In the genomic region with DNA sequence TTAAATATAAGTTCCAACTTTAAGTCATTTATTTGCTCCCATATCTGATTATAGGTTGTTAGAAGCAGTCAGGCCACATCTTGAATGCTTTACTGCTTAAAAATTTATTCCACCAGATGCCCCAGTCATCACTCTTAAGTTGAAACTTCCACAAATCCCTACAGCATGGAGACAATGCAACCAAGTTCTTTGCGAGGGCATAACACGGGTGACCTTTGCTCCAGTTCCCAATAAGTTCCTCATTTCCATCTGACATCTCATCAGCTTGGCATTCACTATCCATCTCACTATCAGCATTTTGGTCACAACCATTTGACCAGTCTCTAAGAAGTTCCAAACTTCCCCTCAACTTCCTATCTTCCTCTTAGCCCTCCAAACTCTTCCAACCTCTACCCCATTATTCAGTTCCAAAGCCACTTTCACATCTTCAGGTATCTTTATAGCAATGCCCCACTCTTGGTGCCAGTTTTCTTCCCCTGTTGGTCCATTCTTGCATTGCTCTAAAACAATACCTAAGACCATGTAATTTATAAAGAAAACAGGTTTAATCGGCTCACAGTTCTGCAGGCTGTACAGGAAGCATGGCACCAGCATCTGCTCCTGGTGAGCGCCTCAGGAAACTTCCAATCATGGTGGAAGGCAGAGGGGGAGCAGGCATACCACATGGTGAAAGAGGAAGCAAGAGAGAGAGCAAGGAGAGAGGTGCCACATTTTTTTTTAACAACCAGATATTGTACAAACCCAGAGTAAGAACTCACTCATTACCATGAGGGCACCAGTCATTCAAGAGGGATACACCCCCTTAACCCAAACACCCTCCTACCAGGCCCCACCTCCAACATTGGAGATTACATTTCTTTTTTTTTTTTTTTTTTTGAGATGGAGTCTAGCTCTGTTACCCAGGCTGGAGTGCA, we compare ENCODE assay signal across 33 cellular contexts. TPM values are rescaled to one million over a fixed set of nuclear protein-coding genes. Genes with fewer than 3 reads are reported as not detected.
DNase-seq lines count a peak whose midpoint lies in the region; ATAC-seq, FAIRE-seq and TF ChIP-seq lines count a peak whose summit lies in the region.
"Had no signal": no experiment of that assay in that cellular context is flagged by ENCODE, and none has a peak within 500 bp of the region (broad histone marks: within the 10 kb centered on the region; RNA-seq: fewer than 3 reads in every experiment).

No MANE protein-coding gene starts in this region.

- H3K27ac Mint-ChIP-seq in effector memory CD8-positive, alpha-beta T cell: no peak overlapping the region
- H3K27ac Mint-ChIP-seq: activated CD8-positive, alpha-beta T cell treated with anti-CD3 and anti-CD28 coated beads for 36 hours; activated naive CD4-positive, alpha-beta T cell treated with anti-CD3 and anti-CD28 coated beads, Interleukin-2, amount 50 U/mL, for 72 hours; B cell; endodermal cell; stimulated activated naive CD8-positive, alpha-beta T cell treated with anti-CD3 and anti-CD28 coated beads, Interleukin-15, Interleukin-2, amounts not matched to agents 100 ng/mL and 50 ng/mL, for 24 hours had no signal

- ATAC-seq in A549: no peak
- no peak for ATAC-seq in HCT116
- no peak for ATAC-seq in effector memory CD8-positive, alpha-beta T cell (replicated peaks)
- ATAC-seq: activated CD8-positive, alpha-beta T cell treated with anti-CD3 and anti-CD28 coated beads for 36 hours; activated naive CD4-positive, alpha-beta T cell treated with anti-CD3 and anti-CD28 coated beads, Interleukin-2, amount 50 U/mL, for 72 hours; esophagus mucosa; naive thymus-derived CD4-positive, alpha-beta T cell had no signal

- peaks cover 0 to 29% of the 10 kb centered on the region in 2 donors for H3K27me3 Mint-ChIP-seq in effector memory CD8-positive, alpha-beta T cell
- H3K27me3 Mint-ChIP-seq: activated CD8-positive, alpha-beta T cell treated with anti-CD3 and anti-CD28 coated beads for 36 hours; B cell; stimulated activated naive CD8-positive, alpha-beta T cell treated with anti-CD3 and anti-CD28 coated beads, Interleukin-15, Interleukin-2, amounts not matched to agents 100 ng/mL and 50 ng/mL, for 24 hours had no signal

- RAD21 ChIA-PET in HCT116 (lab: Charles Lee; ENCODE audit: low non-redundant PET in 1 of 2, low total read pairs in 2 of 2, uncharacterized antibody in 2 of 2, unreplicated experiment in 2 of 2): no interaction called here

- H3K4me1 ChIP-seq in A549 (peaks cover 45% of the 10 kb centered on the region), HCT116 (ENCODE audit: control insufficient read depth in 1 of 2, insufficient read depth in 2 of 2, low read length in 2 of 2) (peaks cover 0 to 57% of the 10 kb centered on the region in 2 experiments; a peak in 2 of 4 replicates), breast epithelium (no peaks in the 10 kb centered on the region)
- H3K4me1 ChIP-seq: prostate gland had no signal

- TF ChIP-seq CTCF in A549 (IDR thresholded peaks at IDR 0.05): no peak
- no peak for TF ChIP-seq CTCF in HCT116 (IDR thresholded peaks at IDR 0.05 in 2 of 3, conservative IDR thresholded peaks at IDR 0.05 in 1 of 3; ENCODE audit: borderline replicate concordance in 1 of 3, insufficient read depth in 1 of 3, low read depth in 2 of 3, low read length in 2 of 3)
- TF ChIP-seq CTCF in fibroblast of mammary gland (conservative IDR thresholded peaks at IDR 0.05; ENCODE audit: control insufficient read depth, insufficient read depth, low read depth, low read length): no peak
- no peak for TF ChIP-seq CTCF in breast epithelium (IDR thresholded peaks at IDR 0.05)

- POLR2A ChIA-PET in A549 (lab: Yijun Ruan, JAX) (no interaction called here), HCT116 (lab: Charles Lee) (interaction anchor here (0.6 kb wide), 1 partner anchor 16 kb away, joined by 3 read pairs; a partner anchor contains a TSS)

- BruUV-seq in HCT116 (replicated peaks; lab: Mats Ljungman, UMichigan): no TSS peak

- no peaks in the 10 kb centered on the region for H3K9me2 ChIP-seq in HCT116 (ENCODE audit: insufficient read depth)

- TF ChIP-seq POLR2A in A549 (IDR thresholded peaks at IDR 0.05; ENCODE audit: low read length): no peak
- TF ChIP-seq POLR2A in HCT116 (IDR thresholded peaks at IDR 0.05; ENCODE audit: borderline replicate concordance, extremely low read depth, insufficient read depth, insufficient read length): no peak
- TF ChIP-seq POLR2A in breast epithelium (IDR thresholded peaks at IDR 0.05): no peak

- H3K4me2 ChIP-seq in A549 (peak overlapping the region; percentile 35), HCT116 (ENCODE audit: low read length) (peak overlapping the region; percentile 32)

- H3K27ac ChIP-seq in A549 (peak overlapping the region in 1 of 2 experiments; percentile 35; a peak in 1 of 6 replicates), HCT116 (ENCODE audit: low read depth, low read length) (no peak overlapping the region), breast epithelium (no peak overlapping the region)
- H3K27ac ChIP-seq: Peyer's patch, prostate gland, thoracic aorta, uterus had no signal

- CTCF ChIA-PET in A549 (lab: Yijun Ruan, JAX): interaction anchor here (1.1 to 3.8 kb wide), 3 partner anchors 9 to 19 kb away, joined by 3 to 20 read pairs (median 9); no protein-coding TSS in a partner anchor
- CTCF ChIA-PET in HCT116 (lab: Charles Lee): interaction anchor here (2.2 kb wide), 1 partner anchor 15 kb away, joined by 7 read pairs; no protein-coding TSS in a partner anchor

- H3K4me3 ChIP-seq in A549 (no peak overlapping the region), HCT116 (replicated peaks in 1 of 2; ENCODE audit: low read depth in 1 of 2, low read length in 2 of 2) (no peak overlapping the region), fibroblast of mammary gland (ENCODE audit: control insufficient read depth, low read depth, low read length) (no peak overlapping the region), breast epithelium (no peak overlapping the region)
- H3K4me3 ChIP-seq: Peyer's patch, prostate gland, thoracic aorta, uterus had no signal

- H3K27me3 ChIP-seq in HCT116 (ENCODE audit: insufficient read depth, low read length) (no peaks in the 10 kb centered on the region), breast epithelium (no peaks in the 10 kb centered on the region)
- H3K27me3 ChIP-seq: Peyer's patch, uterus had no signal

- no peak for TF ChIP-seq EP300 in A549 (IDR thresholded peaks at IDR 0.05)

- DNase-seq in A549 (ENCODE audit: low read depth in 1 of 2, low spot score in 1 of 2): no peak
- DNase-seq in HCT116 (ENCODE audit: low read depth, low spot score): no peak
- peak; percentile 67 for DNase-seq in MV-4-11 (lab: John Stamatoyannopoulos, UW)
- peak; percentile 34 for DNase-seq in fibroblast of mammary gland (ENCODE audit: low read depth)
- no peak for DNase-seq in effector memory CD8-positive, alpha-beta T cell
- no peak for DNase-seq in NCI-H1436 (lab: John Stamatoyannopoulos, UW)
- DNase-seq in breast epithelium (ENCODE audit: low spot score in 2 of 2): no peak
- no peak for DNase-seq in OCI-M2 (lab: John Stamatoyannopoulos, UW; ENCODE audit: unreplicated experiment)
- DNase-seq: activated CD8-positive, alpha-beta T cell treated with anti-CD3 and anti-CD28 coated beads for 36 hours; aorta; CD8-positive, alpha-beta memory T cell; cortex of kidney; endodermal cell; midbrain; naive thymus-derived CD4-positive, alpha-beta T cell; NCI-H1092 treated with DMSO at 0.1 percent for 48 hours; NCI-H187 treated with DMSO at 0.1 percent for 48 hours; NCI-H2171 treated with DMSO at 0.1 percent for 48 hours; NCI-H524; nucleus accumbens; Peyer's patch; T-helper 1 cell; uterus had no signal

- no peaks in the 10 kb centered on the region for H3K79me2 ChIP-seq in HCT116 (ENCODE audit: insufficient read depth, low read length)

- H4K20me1 ChIP-seq in HCT116 (ENCODE audit: insufficient read depth): no peaks in the 10 kb centered on the region

- no peak overlapping the region for H2AFZ ChIP-seq in HCT116 (ENCODE audit: low read depth, low read length, poor library complexity, severe bottlenecking)

- no peaks in the 10 kb centered on the region for H3K9me3 Mint-ChIP-seq in effector memory CD8-positive, alpha-beta T cell
- H3K9me3 Mint-ChIP-seq: stimulated activated naive CD8-positive, alpha-beta T cell treated with anti-CD3 and anti-CD28 coated beads, Interleukin-15, Interleukin-2, amounts not matched to agents 100 ng/mL and 50 ng/mL, for 24 hours had no signal

- no peaks in the 10 kb centered on the region for H3K4me1 Mint-ChIP-seq in effector memory CD8-positive, alpha-beta T cell (ENCODE audit: low read depth in 2 of 2)
- H3K4me1 Mint-ChIP-seq: CD8-positive, alpha-beta memory T cell; endodermal cell had no signal

- H3K9ac ChIP-seq in HCT116 (ENCODE audit: low read length): no peak overlapping the region

- no peak for TF ChIP-seq RAD21 in A549 (conservative IDR thresholded peaks at IDR 0.05 in 1 of 2, IDR thresholded peaks at IDR 0.05 in 1 of 2)
- no peak for TF ChIP-seq RAD21 in HCT116 (IDR thresholded peaks at IDR 0.05; ENCODE audit: low read depth)

- no peaks in the 10 kb centered on the region for H3K9me3 ChIP-seq in A549
- H3K9me3 ChIP-seq in HCT116 (ENCODE audit: control insufficient read depth in 1 of 2, insufficient read depth in 1 of 2, low read depth in 1 of 2, low read length in 2 of 2): no peaks in the 10 kb centered on the region
- no peaks in the 10 kb centered on the region for H3K9me3 ChIP-seq in breast epithelium
- H3K9me3 ChIP-seq: Peyer's patch, prostate gland had no signal

- WGBS in A549 (ENCODE audit: missing lambda C conversion rate): 60% methylated on average over 4 of the region's 4 CpGs

- no peaks in the 10 kb centered on the region for H3K36me3 Mint-ChIP-seq in effector memory CD8-positive, alpha-beta T cell (ENCODE audit: insufficient read depth)
- H3K36me3 Mint-ChIP-seq: activated naive CD4-positive, alpha-beta T cell treated with anti-CD3 and anti-CD28 coated beads, Interleukin-2, amount 50 U/mL, for 72 hours had no signal

- intact Hi-C loops in HCT116 (cut with micrococcal nuclease): no loop called here
- intact Hi-C loops in breast epithelium (cut with DNase I; ENCODE audit: low total_unique reads): loop anchor here (5.0 kb wide), 1 partner anchor 92 kb away; no protein-coding TSS in a partner anchor

- no peak for FAIRE-seq in A549 (lab: Jason Lieb, UNC)
- FAIRE-seq: A204.1, G401.6, H54, islet of Langerhans had no signal

- H3K36me3 ChIP-seq in HCT116 (ENCODE audit: control insufficient read depth in 1 of 2, insufficient read depth in 2 of 2, low read length in 2 of 2) (no peaks in the 10 kb centered on the region), breast epithelium (no peaks in the 10 kb centered on the region)
- H3K36me3 ChIP-seq: Peyer's patch, prostate gland, thoracic aorta, uterus had no signal

- no peak overlapping the region for H3K4me3 Mint-ChIP-seq in effector memory CD8-positive, alpha-beta T cell
- H3K4me3 Mint-ChIP-seq: activated CD8-positive, alpha-beta T cell treated with anti-CD3 and anti-CD28 coated beads for 36 hours; B cell; CD8-positive, alpha-beta memory T cell; endodermal cell; naive thymus-derived CD4-positive, alpha-beta T cell; stimulated activated naive CD8-positive, alpha-beta T cell treated with anti-CD3 and anti-CD28 coated beads, Interleukin-15, Interleukin-2, amounts not matched to agents 100 ng/mL and 50 ng/mL, for 24 hours had no signal

RNA-seq across cellular contexts. Expression of a gene that starts 15.9 kb away (rescaled TPM):
- 17.6 and 19.1 TPM in 2 replicates for polyA plus RNA-seq in A549 (2011; rRNA removed)
- 25.0 and 29.1 TPM in 2 replicates for polyA plus RNA-seq in A549 (2012; cell fraction: cytosol; rRNA removed)
- 77.0 and 104 TPM in 2 replicates for polyA plus RNA-seq in A549 (2012; cell fraction: nucleus; rRNA removed)
- polyA plus RNA-seq in A549 (2017; fragmentation: RNase III; extraction: RNeasy Plus Mini Kit Qiagen cat#74134 plus additional on column Dnase treatment): 19.0 to 20.8 TPM (median 20.7 TPM) in 3 replicates
- polyA minus RNA-seq in A549 (2011; rRNA and poly(A)+ RNA removed): 29.3 and 39.6 TPM in 2 replicates
- total RNA-seq in HCT116 (2021; ENCODE audit: unreplicated experiment): 103 TPM
- polyA plus RNA-seq in HCT116 (2012): 121 and 137 TPM in 2 replicates
- 10 to 100 TPM; 18.4 to 40.0 (median 27.7) TPM for total RNA-seq in breast epithelium

RNA-seq across cellular contexts. Expression of a gene that starts 25.1 kb away (rescaled TPM):
- polyA plus RNA-seq in A549 (2011; rRNA removed) (11.9 and 12.6 TPM in 2 replicates), A549 (2017; fragmentation: RNase III; extraction: RNeasy Plus Mini Kit Qiagen cat#74134 plus additional on column Dnase treatment) (16.9 to 19.0 TPM (median 18.8 TPM) in 3 replicates)
- 11.5 and 16.6 TPM in 2 replicates for polyA plus RNA-seq in A549 (2012; cell fraction: cytosol; rRNA removed)
- 13.1 and 13.6 TPM in 2 replicates for polyA plus RNA-seq in A549 (2012; cell fraction: nucleus; rRNA removed)
- 17.3 and 20.9 TPM in 2 replicates for polyA minus RNA-seq in A549 (2011; rRNA and poly(A)+ RNA removed)
- total RNA-seq in HCT116 (2021; ENCODE audit: unreplicated experiment) (18.9 TPM), breast epithelium (10 to 100 TPM in 1 of 3 donors, 1 to 10 TPM in 2; 6.7 to 11.1 (median 7.0) TPM)
- 15.7 and 17.6 TPM in 2 replicates for polyA plus RNA-seq in HCT116 (2012)

Comparison
In these comparisons a context has a peak if more than half of its experiments do, and no peak if none do; other contexts are left out.
1. DNase-seq: peak in MV-4-11 (single experiment) and fibroblast of mammary gland (single experiment); none in A549 (0 of 2), HCT116 (single experiment), effector memory CD8-positive, alpha-beta T cell (0 of 3), NCI-H1436 (single experiment), breast epithelium (0 of 2) and OCI-M2 (single experiment).